ENCODE assay signal across 8 cellular contexts in genomic region chr11:86067230-86068137, GRCh38. TPM values are rescaled to one million over a fixed set of nuclear protein-coding genes. Genes with fewer than 3 reads are reported as not detected.
DNase-seq lines count a peak whose midpoint lies in the region; TF ChIP-seq lines count a peak whose summit lies in the region.

No MANE protein-coding gene starts in this region.

- CTCF ChIA-PET in activated naive CD4-positive, alpha-beta T cell treated with anti-CD3 and anti-CD28 coated beads for 36 hours (lab: Charles Lee): interaction anchor here (0.5 to 6.9 kb wide), 16 partner anchors 9 to 1691 kb away, joined by 3 to 47 read pairs (median 4); no protein-coding TSS in a partner anchor
- CTCF ChIA-PET in PC-9 (lab: Charles Lee): interaction anchor here (0.5 to 1.3 kb wide), 6 partner anchors 26 to 193 kb away, joined by 3 to 5 read pairs (median 4); no protein-coding TSS in a partner anchor

- H2AFZ ChIP-seq in PC-9: peak overlapping the region; percentile 56; the same call in 1 of the 2 replicates

- peak overlapping the region; percentile 97 for H3K4me2 ChIP-seq in PC-9

- peak overlapping the region; percentile 99 for H3K27ac ChIP-seq in PC-9

- intact Hi-C loops in activated naive CD4-positive, alpha-beta T cell treated with anti-CD3 and anti-CD28 coated beads for 36 hours (cut with micrococcal nuclease): loop anchor here (1.0 to 5.0 kb wide), 10 partner anchors 25 to 970 kb away; partner anchors contain the start of genes TMEM126A and TMEM135
- intact Hi-C loops in PC-9 (cut with micrococcal nuclease; ENCODE audit: unreplicated experiment): loop anchor here (1.0 kb wide), 1 partner anchor 25 kb away; no protein-coding TSS in a partner anchor
- intact Hi-C loops in dendritic cell treated with granulocyte-macrophage colony-stimulating factor and Interleukin-4, amounts not matched to agents 40 ng/mL and 50 ng/mL, for 4 days (cut with micrococcal nuclease): loop anchor here (5.0 kb wide), 1 partner anchor 135 kb away; no protein-coding TSS in a partner anchor

- H3K36me3 Mint-ChIP-seq in activated naive CD4-positive, alpha-beta T cell treated with anti-CD3 and anti-CD28 coated beads for 36 hours (ENCODE audit: low read depth): peaks cover 4% of the 10 kb centered on the region
- H3K36me3 Mint-ChIP-seq in dendritic cell treated with granulocyte-macrophage colony-stimulating factor and Interleukin-4, amounts not matched to agents 40 ng/mL and 50 ng/mL, for 4 days (ENCODE audit: low read depth): peaks cover 38% of the 10 kb centered on the region

- H3K9me3 Mint-ChIP-seq in activated naive CD4-positive, alpha-beta T cell treated with anti-CD3 and anti-CD28 coated beads for 36 hours: no peaks in the 10 kb centered on the region
- no peaks in the 10 kb centered on the region for H3K9me3 Mint-ChIP-seq in dendritic cell treated with granulocyte-macrophage colony-stimulating factor and Interleukin-4, amounts not matched to agents 40 ng/mL and 50 ng/mL, for 4 days

- H3K4me3 ChIP-seq in PC-9 (peak overlapping the region; percentile 85), mucosa of stomach (ENCODE audit: low read length) (peak overlapping the region; percentile 87)

- no peaks in the 10 kb centered on the region for H3K27me3 ChIP-seq in PC-9 (ENCODE audit: insufficient read depth, low read depth)
- no peaks in the 10 kb centered on the region for H3K27me3 ChIP-seq in mucosa of stomach (ENCODE audit: control insufficient read depth, insufficient read depth, low read length)

- TF ChIP-seq CTCF in PC-9 (conservative IDR thresholded peaks at IDR 0.05): no peak

- H3K4me1 Mint-ChIP-seq in activated naive CD4-positive, alpha-beta T cell treated with anti-CD3 and anti-CD28 coated beads for 36 hours (ENCODE audit: low read depth): peaks cover 43% of the 10 kb centered on the region
- peaks cover 41% of the 10 kb centered on the region for H3K4me1 Mint-ChIP-seq in dendritic cell treated with granulocyte-macrophage colony-stimulating factor and Interleukin-4, amounts not matched to agents 40 ng/mL and 50 ng/mL, for 4 days (ENCODE audit: low read depth)

- no peaks in the 10 kb centered on the region for H3K36me3 ChIP-seq in PC-9 (ENCODE audit: low read depth)
- no peaks in the 10 kb centered on the region for H3K36me3 ChIP-seq in mucosa of stomach (ENCODE audit: control insufficient read depth, insufficient read depth, low read length)

- peaks cover 33% of the 10 kb centered on the region for H3F3A ChIP-seq in PC-9 (ENCODE audit: insufficient read depth, low read depth)

- H3K27ac Mint-ChIP-seq in activated naive CD4-positive, alpha-beta T cell treated with anti-CD3 and anti-CD28 coated beads for 36 hours: peak overlapping the region; percentile 95
- H3K27ac Mint-ChIP-seq in dendritic cell treated with granulocyte-macrophage colony-stimulating factor and Interleukin-4, amounts not matched to agents 40 ng/mL and 50 ng/mL, for 4 days: peak overlapping the region; percentile 99

- H4K20me1 ChIP-seq in PC-9 (ENCODE audit: insufficient read depth): peaks cover 53% of the 10 kb centered on the region

- H3K4me1 ChIP-seq in PC-9 (replicated peaks; ENCODE audit: insufficient read depth) (peaks cover 57% of the 10 kb centered on the region), mucosa of stomach (ENCODE audit: control insufficient read depth, insufficient read depth, low read length) (peaks cover 17% of the 10 kb centered on the region)

- DNase-seq in activated naive CD4-positive, alpha-beta T cell treated with anti-CD3 and anti-CD28 coated beads for 36 hours: no peak
- no peak for DNase-seq in activated naive CD4-positive, alpha-beta T cell treated with anti-CD3 and anti-CD28 coated beads, Interleukin-2, amount 50 U/mL, for 16 hours
- peak in 1 of 2 experiments; percentile 65 for DNase-seq in PC-9
- no peak for DNase-seq in D341Med (ENCODE audit: low spot score)
- no peak for DNase-seq in NCI-H2081 treated with DMSO at 0.1 percent for 48 hours (lab: John Stamatoyannopoulos, UW)
- DNase-seq in GDM1 (lab: John Stamatoyannopoulos, UW): no peak

- H3K9me2 ChIP-seq in PC-9 (ENCODE audit: insufficient read depth): no peaks in the 10 kb centered on the region

- H3K9me3 ChIP-seq in PC-9 (ENCODE audit: insufficient read depth, low read depth) (peaks cover 4% of the 10 kb centered on the region; the same call in 1 of the 2 replicates), mucosa of stomach (ENCODE audit: control insufficient read depth, low read length) (no peaks in the 10 kb centered on the region)

- peaks cover 62% of the 10 kb centered on the region for H3K79me2 ChIP-seq in PC-9 (ENCODE audit: low read depth)

- H3K4me3 Mint-ChIP-seq in activated naive CD4-positive, alpha-beta T cell treated with anti-CD3 and anti-CD28 coated beads for 36 hours: peak overlapping the region; percentile 95
- peak overlapping the region; percentile 97 for H3K4me3 Mint-ChIP-seq in dendritic cell treated with granulocyte-macrophage colony-stimulating factor and Interleukin-4, amounts not matched to agents 40 ng/mL and 50 ng/mL, for 4 days

- BruUV-seq in PC-9 (replicated peaks; lab: Mats Ljungman, UMichigan): no TSS peak

- H3K9ac ChIP-seq in mucosa of stomach (ENCODE audit: low read length): peak overlapping the region; percentile 96

- POLR2A ChIA-PET in PC-9 (lab: Charles Lee; ENCODE audit: unreplicated experiment): interaction anchor here (0.5 to 1.1 kb wide), 5 partner anchors 93 to 429 kb away, joined by 3 to 8 read pairs (median 6); no protein-coding TSS in a partner anchor

- H3K27me3 Mint-ChIP-seq in activated naive CD4-positive, alpha-beta T cell treated with anti-CD3 and anti-CD28 coated beads for 36 hours (ENCODE audit: low read depth): no peaks in the 10 kb centered on the region
- H3K27me3 Mint-ChIP-seq in dendritic cell treated with granulocyte-macrophage colony-stimulating factor and Interleukin-4, amounts not matched to agents 40 ng/mL and 50 ng/mL, for 4 days: no peaks in the 10 kb centered on the region

RNA-seq across cellular contexts. Expression of gene PICALM, which starts 1.4 kb away (rescaled TPM):
- 10 to 100 TPM; 38.6 to 42.3 TPM for total RNA-seq in activated naive CD4-positive, alpha-beta T cell treated with anti-CD3 and anti-CD28 coated beads for 36 hours
- 92.3 and 116 TPM in 2 replicates for total RNA-seq in PC-9 (2021)
